25 cellular contexts compared by ENCODE assay signal in genomic region chr2:218889937-218890336, GRCh38. TPM values are rescaled to one million over a fixed set of nuclear protein-coding genes. Genes with fewer than 3 reads are reported as not detected.
"Had no signal": no experiment of that assay in that cellular context is flagged by ENCODE, and none has a peak within 500 bp of the region (broad histone marks: within the 10 kb centered on the region; RNA-seq: fewer than 3 reads in every experiment).

No MANE protein-coding gene starts in this region.

- H3K9me3 ChIP-seq: esophagus squamous epithelium, gastrocnemius medialis, mucosa of descending colon, thoracic aorta, upper lobe of left lung had no signal

- H3K9me3 Mint-ChIP-seq: activated CD4-positive, alpha-beta memory T cell treated with anti-CD3 and anti-CD28 coated beads, Interleukin-2, amount 10 ng/mL, durations not matched to agents 7 days and 5 days; activated naive CD8-positive, alpha-beta T cell treated with anti-CD3 and anti-CD28 coated beads for 36 hours; activated T-cell treated with anti-CD3 and anti-CD28 coated beads, Interleukin-2, amount 50 U/mL, for 72 hours; endodermal cell; neural crest cell had no signal

- H3K27ac Mint-ChIP-seq: activated CD4-positive, alpha-beta memory T cell treated with anti-CD3 and anti-CD28 coated beads, Interleukin-2, amount 10 ng/mL, durations not matched to agents 7 days and 5 days; activated CD4-positive, alpha-beta T cell treated with anti-CD3 and anti-CD28 coated beads, Interleukin-2, amount 10 ng/mL, durations not matched to agents 24 days and 14 days; activated naive CD8-positive, alpha-beta T cell treated with anti-CD3 and anti-CD28 coated beads for 36 hours; activated T-cell treated with anti-CD3 and anti-CD28 coated beads, Interleukin-2, amount 50 U/mL, for 72 hours; endodermal cell; progenitor cell of endocrine pancreas had no signal

- H3K27me3 Mint-ChIP-seq: activated naive CD8-positive, alpha-beta T cell treated with anti-CD3 and anti-CD28 coated beads for 36 hours had no signal

- H3K4me1 Mint-ChIP-seq: endodermal cell had no signal

- H3K4me3 ChIP-seq: coronary artery, esophagus squamous epithelium, gastrocnemius medialis, mucosa of descending colon, thoracic aorta, upper lobe of left lung had no signal

- H3K36me3 ChIP-seq: gastrocnemius medialis, thoracic aorta, upper lobe of left lung had no signal

- H3K4me3 Mint-ChIP-seq: activated CD4-positive, alpha-beta memory T cell treated with anti-CD3 and anti-CD28 coated beads, Interleukin-2, amount 10 ng/mL, durations not matched to agents 7 days and 5 days; activated CD4-positive, alpha-beta T cell treated with anti-CD3 and anti-CD28 coated beads, Interleukin-2, amount 10 ng/mL, durations not matched to agents 24 days and 14 days; activated naive CD8-positive, alpha-beta T cell treated with anti-CD3 and anti-CD28 coated beads for 36 hours; activated T-cell treated with anti-CD3 and anti-CD28 coated beads, Interleukin-2, amount 50 U/mL, for 72 hours; endodermal cell had no signal

- ATAC-seq: activated T-cell treated with anti-CD3 and anti-CD28 coated beads, Interleukin-2, amount 50 U/mL, for 72 hours; gastrocnemius medialis; left colon; mucosa of descending colon had no signal

- H3K27ac ChIP-seq: coronary artery, esophagus squamous epithelium, gastrocnemius medialis, thoracic aorta, upper lobe of left lung had no signal

- DNase-seq: activated CD4-positive, alpha-beta memory T cell treated with anti-CD3 and anti-CD28 coated beads, Interleukin-2, amount 10 ng/mL, durations not matched to agents 7 days and 5 days; activated CD4-positive, CD25-positive, alpha-beta regulatory T cell; activated gamma-delta T cell; activated naive CD8-positive, alpha-beta T cell treated with anti-CD3 and anti-CD28 coated beads for 36 hours; activated T-cell treated with anti-CD3 and anti-CD28 coated beads, Interleukin-2, amount 50 U/mL, for 72 hours; amygdala; cerebellar nuclear complex; endodermal cell; esophagus squamous epithelium; gastrocnemius medialis; hippocampal formation; left colon; mesenchymal stem cell; mucosa of descending colon; stimulated activated CD4-positive, alpha-beta T cell treated with anti-CD3 and anti-CD28 coated beads, Interleukin-4, amount 100 ng/mL, for 24 hours; stimulated activated naive CD4-positive, alpha-beta T cell treated with Interleukin-2 at 50 U/mL for 16 hours; T-helper 1 cell; T-helper 9 cell had no signal

RNA-seq across cellular contexts. Expression of gene WNT10A, which starts 9.3 kb away (rescaled TPM):
- total RNA-seq: endodermal cell, gastrocnemius medialis, neural crest cell, progenitor cell of endocrine pancreas had no signal

RNA-seq across cellular contexts. Expression of gene WNT6, which starts 30.3 kb away (rescaled TPM):
- total RNA-seq: activated CD4-positive, alpha-beta memory T cell treated with anti-CD3 and anti-CD28 coated beads, Interleukin-2, amount 10 ng/mL, durations not matched to agents 7 days and 5 days; activated CD4-positive, alpha-beta T cell treated with anti-CD3 and anti-CD28 coated beads, Interleukin-2, amount 10 ng/mL, durations not matched to agents 24 days and 14 days; endodermal cell; neural crest cell had no signal

RNA-seq across cellular contexts. Expression of gene PRKAG3, which starts 58.3 kb away (rescaled TPM):
- total RNA-seq: activated CD4-positive, alpha-beta memory T cell treated with anti-CD3 and anti-CD28 coated beads, Interleukin-2, amount 10 ng/mL, durations not matched to agents 7 days and 5 days; activated CD4-positive, alpha-beta T cell treated with anti-CD3 and anti-CD28 coated beads, Interleukin-2, amount 10 ng/mL, durations not matched to agents 24 days and 14 days; activated naive CD8-positive, alpha-beta T cell treated with anti-CD3 and anti-CD28 coated beads for 36 hours; activated T-cell treated with anti-CD3 and anti-CD28 coated beads, Interleukin-2, amount 50 U/mL, for 72 hours; endodermal cell; esophagus squamous epithelium; left colon; mucosa of descending colon; neural crest cell; omental fat pad; progenitor cell of endocrine pancreas; upper lobe of left lung had no signal
